In genomic region chr12:51222461-51222860, GRCh38 we compare ENCODE assay signal across 19 cellular contexts. TPM values are rescaled to one million over a fixed set of nuclear protein-coding genes. Genes with fewer than 3 reads are reported as not detected.
DNase-seq lines count a peak whose midpoint lies in the region; ATAC-seq and TF ChIP-seq lines count a peak whose summit lies in the region.
"Had no signal": no experiment of that assay in that cellular context is flagged by ENCODE, and none has a peak within 500 bp of the region (broad histone marks: within the 10 kb centered on the region; RNA-seq: fewer than 3 reads in every experiment).

No MANE protein-coding gene starts in this region.

- no peaks in the 10 kb centered on the region for H3K36me3 ChIP-seq in subcutaneous abdominal adipose tissue (ENCODE audit: control insufficient read depth in 5 of 5, insufficient read depth in 5 of 5, low read length in 5 of 5)
- H3K36me3 ChIP-seq: sigmoid colon, upper lobe of left lung had no signal

- no peak overlapping the region for H3K9ac ChIP-seq in subcutaneous abdominal adipose tissue (ENCODE audit: low read length in 5 of 5)

- TF ChIP-seq CTCF in epithelial cell of proximal tubule (conservative IDR thresholded peaks at IDR 0.05; ENCODE audit: low read depth, low read length): no peak

- H3K27ac ChIP-seq in subcutaneous abdominal adipose tissue (ENCODE audit: low read depth, low read length): no peak overlapping the region
- H3K27ac ChIP-seq: ascending aorta, sigmoid colon had no signal

- ATAC-seq in HG02759 (IDR thresholded peaks at IDR 0.05; ENCODE audit: unreplicated experiment) (no peak), HG02981 (IDR thresholded peaks at IDR 0.05; ENCODE audit: unreplicated experiment) (no peak), HG02623 (IDR thresholded peaks at IDR 0.05; ENCODE audit: unreplicated experiment) (no peak)
- ATAC-seq: GM23338; Right ventricle myocardium inferior; stimulated activated naive B cell treated with anti-CD40 and anti-IgM and Interleukin-4, amounts not matched to agents 10 μg/mL and 1 μg/mL and 100 μg/mL, for 72 hours had no signal

- DNase-seq in NCI-H1105 treated with DMSO at 0.1 percent for 48 hours (lab: John Stamatoyannopoulos, UW) (peak; percentile 14), NCI-H1105 (lab: John Stamatoyannopoulos, UW) (no peak), NCI-H748 treated with DMSO at 0.1 percent for 48 hours (lab: John Stamatoyannopoulos, UW) (peak; percentile 21), epithelial cell of proximal tubule (ENCODE audit: low read depth) (no peak)
- DNase-seq: 8988T; activated naive CD4-positive, alpha-beta T cell; effector memory CD4-positive, alpha-beta T cell; head of caudate nucleus; NCI-H187 treated with DMSO at 0.1 percent for 48 hours; sigmoid colon; stimulated activated naive B cell treated with anti-CD40 and anti-IgM and Interleukin-4, amounts not matched to agents 10 μg/mL and 1 μg/mL and 100 μg/mL, for 72 hours; upper lobe of left lung had no signal

- H3K27me3 ChIP-seq in subcutaneous abdominal adipose tissue (ENCODE audit: control insufficient read depth in 5 of 5, insufficient read depth in 4 of 5, low read length in 5 of 5): no peaks in the 10 kb centered on the region
- H3K27me3 ChIP-seq: ascending aorta, sigmoid colon, upper lobe of left lung had no signal

- H3K4me3 ChIP-seq in epithelial cell of proximal tubule (ENCODE audit: low read depth, low read length) (peak overlapping the region; percentile 41), subcutaneous abdominal adipose tissue (ENCODE audit: low read depth in 1 of 5, low read length in 5 of 5) (peak overlapping the region in 3 of 5 donors; percentile 26 to 44 (median 26))
- H3K4me3 ChIP-seq: ascending aorta, GM23338, sigmoid colon had no signal

- H3K4me1 ChIP-seq in subcutaneous abdominal adipose tissue (ENCODE audit: control insufficient read depth in 5 of 5, insufficient read depth in 5 of 5, low read length in 5 of 5): peaks cover 3 to 17% (median 11%) of the 10 kb centered on the region in 5 donors

- no peaks in the 10 kb centered on the region for H3K9me3 ChIP-seq in subcutaneous abdominal adipose tissue (ENCODE audit: control insufficient read depth in 5 of 5, low read length in 5 of 5)
- H3K9me3 ChIP-seq: ascending aorta, sigmoid colon, upper lobe of left lung had no signal

RNA-seq across cellular contexts. Expression of gene POU6F1, which starts 4.6 kb away (rescaled TPM):
- total RNA-seq in epithelial cell of proximal tubule: 4.6 and 9.2 TPM in 2 replicates

RNA-seq across cellular contexts. Expression of gene DAZAP2, which starts 16.2 kb away (rescaled TPM):
- 196 and 198 TPM in 2 replicates for total RNA-seq in epithelial cell of proximal tubule

RNA-seq across cellular contexts. Expression of gene SMAGP, which starts 47.8 kb away (rescaled TPM):
- 29.3 and 42.2 TPM in 2 replicates for total RNA-seq in epithelial cell of proximal tubule

RNA-seq across cellular contexts. Expression of gene TFCP2, which starts 49.5 kb away (rescaled TPM):
- 9.2 and 12.5 TPM in 2 replicates for total RNA-seq in epithelial cell of proximal tubule

Comparison
In these comparisons a context has a peak if more than half of its experiments do, and no peak if none do; other contexts are left out.
1. DNase-seq: peak in NCI-H1105 treated with DMSO at 0.1 percent for 48 hours (single experiment) and NCI-H748 treated with DMSO at 0.1 percent for 48 hours (single experiment); none in NCI-H1105 (single experiment) and epithelial cell of proximal tubule (single experiment).